Comparison of ENCODE assay signal across 9 cellular contexts in the genomic region with DNA sequence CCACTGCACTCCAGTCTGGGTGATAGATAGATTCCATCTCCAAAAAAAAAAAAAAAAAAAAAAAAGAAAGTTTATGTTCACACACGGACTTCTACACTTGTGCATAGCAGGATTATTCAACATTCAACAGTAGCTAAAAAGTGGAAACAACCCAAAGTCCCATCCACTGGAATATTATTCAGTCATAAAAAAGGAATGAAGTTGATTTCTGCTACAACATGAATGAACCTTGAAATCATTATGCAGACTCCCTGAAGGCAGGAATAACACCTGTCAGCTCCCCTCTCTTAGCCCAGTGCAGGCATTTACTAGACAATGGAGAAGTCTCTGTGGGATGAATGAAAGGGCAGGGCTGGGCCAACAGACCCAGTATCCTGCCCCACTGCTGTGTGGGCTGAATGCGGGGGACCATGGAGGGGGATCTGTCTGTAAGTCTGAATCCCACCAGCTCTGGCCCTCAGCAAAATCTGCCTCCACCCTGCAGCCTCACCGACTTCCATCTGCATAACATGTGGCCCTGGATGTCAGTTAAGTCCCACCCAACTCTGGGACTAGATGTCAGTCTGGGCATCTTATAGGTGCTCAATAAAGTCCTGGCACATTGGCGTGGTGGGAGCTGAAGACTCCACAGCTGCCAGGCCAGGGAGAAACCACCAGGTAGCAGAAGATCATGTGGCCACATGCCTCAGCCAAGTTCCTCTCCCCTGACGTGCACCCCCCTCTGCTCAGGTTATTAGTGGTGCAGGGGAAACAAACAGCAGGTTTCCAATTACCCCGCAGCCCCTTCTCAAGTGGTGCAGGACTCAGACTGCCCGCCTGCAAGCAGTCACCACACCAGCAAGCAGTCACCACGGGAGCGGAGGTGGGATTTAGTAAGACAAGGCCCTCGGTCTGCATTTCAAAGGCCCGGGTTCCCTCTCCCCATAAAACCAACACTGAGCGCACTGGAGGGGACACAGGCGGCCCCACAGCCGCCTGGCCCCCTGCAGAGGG. TPM values are rescaled to one million over a fixed set of nuclear protein-coding genes. Genes with fewer than 3 reads are reported as not detected.
A peak's percentile ranks its signal among the peaks of the same experiment; 100 is the strongest.
DNase-seq lines count a peak whose midpoint lies in the region; ATAC-seq and TF ChIP-seq lines count a peak whose summit lies in the region.
"Had no signal": no experiment of that assay in that cellular context is flagged by ENCODE, and none has a peak within 500 bp of the region (broad histone marks: within the 10 kb centered on the region; RNA-seq: fewer than 3 reads in every experiment).

No MANE protein-coding gene starts in this region.

- TF ChIP-seq CTCF in neutrophil (IDR thresholded peaks at IDR 0.05): peak; percentile 27

- H3K4me1 ChIP-seq in neutrophil (ENCODE audit: control insufficient read depth in 1 of 2, insufficient read depth in 1 of 2, low read depth in 1 of 2, low read length in 1 of 2): peaks cover 91 to 94% of the 10 kb centered on the region in 2 experiments

- H3K9me3 ChIP-seq in neutrophil: no peaks in the 10 kb centered on the region

- peak; percentile 60 for DNase-seq in Daoy (ENCODE audit: low read depth)
- peak; percentile 70 for DNase-seq in NCI-H510A (lab: John Stamatoyannopoulos, UW)
- DNase-seq in ecto neural progenitor cell (ENCODE audit: low spot score): peak; percentile 75
- DNase-seq in SKM-1 (lab: John Stamatoyannopoulos, UW; ENCODE audit: unreplicated experiment): no peak
- no peak for DNase-seq in AG08396 (ENCODE audit: low spot score)
- no peak for DNase-seq in NK-92 (lab: John Stamatoyannopoulos, UW; ENCODE audit: unreplicated experiment)
- DNase-seq: SHP77 treated with DMSO at 0.1 percent for 48 hours had no signal

- H3K27me3 ChIP-seq in neutrophil: no peaks in the 10 kb centered on the region

- peaks cover 9% of the 10 kb centered on the region for H3K36me3 ChIP-seq in neutrophil

- peak overlapping the region; percentile 99 to 100 for H3K4me3 ChIP-seq in neutrophil (ENCODE audit: low read depth in 1 of 2, low read length in 1 of 2)

- ATAC-seq in HG03457 (IDR thresholded peaks at IDR 0.05; ENCODE audit: unreplicated experiment): no peak

- H3K27ac ChIP-seq in neutrophil: peak overlapping the region; percentile 97

RNA-seq across cellular contexts. Expression of gene ZFP36L2, which starts 8.9 kb away (rescaled TPM):
- total RNA-seq in Daoy (2014; rRNA removed; shearing (Covaris generic)): 2.3 and 4.1 TPM in 2 replicates

Comparison
In these comparisons a context has a peak if more than half of its experiments do, and no peak if none do; other contexts are left out.
1. DNase-seq: peak in Daoy (single experiment), NCI-H510A (single experiment) and ecto neural progenitor cell (single experiment); none in SKM-1 (single experiment), AG08396 (single experiment) and NK-92 (single experiment).